In the genomic region with DNA sequence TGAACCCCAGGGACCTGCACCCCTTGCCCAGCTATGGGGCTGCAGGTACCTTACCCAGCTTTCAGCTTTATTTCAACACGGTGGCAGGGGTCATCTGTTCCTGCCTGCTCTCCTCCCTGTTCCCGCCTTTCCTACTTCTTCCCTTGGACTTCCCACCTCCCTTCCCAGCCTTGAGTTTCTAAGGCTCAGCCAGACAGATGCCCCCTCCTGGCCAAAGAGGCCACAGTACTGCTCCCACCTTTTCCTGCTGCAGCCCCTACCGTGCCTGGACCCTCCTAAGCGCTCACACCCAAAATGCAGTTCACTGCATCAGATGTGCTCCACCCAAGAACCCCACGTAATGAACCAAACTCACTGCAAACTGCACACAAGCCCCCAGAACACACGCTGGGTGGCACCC, we compare ENCODE assay signal across 14 cellular contexts. TPM values are rescaled to one million over a fixed set of nuclear protein-coding genes. Genes with fewer than 3 reads are reported as not detected.
DNase-seq lines count a peak whose midpoint lies in the region; ATAC-seq and TF ChIP-seq lines count a peak whose summit lies in the region.
"Had no signal": no experiment of that assay in that cellular context is flagged by ENCODE, and none has a peak within 500 bp of the region (broad histone marks: within the 10 kb centered on the region; RNA-seq: fewer than 3 reads in every experiment).

No MANE protein-coding gene starts in this region.

- no peak overlapping the region for H3K4me2 ChIP-seq in neural cell (ENCODE audit: low read length)

- H3K27me3 Mint-ChIP-seq in chondrocyte (ENCODE audit: low read depth): no peaks in the 10 kb centered on the region

- no peaks in the 10 kb centered on the region for H3K4me1 Mint-ChIP-seq in chondrocyte (ENCODE audit: low read depth)

- no peak overlapping the region for H3K9ac ChIP-seq in neural cell (ENCODE audit: low read length)
- H3K9ac ChIP-seq: parathyroid adenoma had no signal

- DNase-seq in G401 (ENCODE audit: low spot score): peak; percentile 23
- DNase-seq in chondrocyte (ENCODE audit: low spot score): no peak
- DNase-seq in stimulated activated CD8-positive, alpha-beta memory T cell treated with anti-CD3 and anti-CD28 coated beads, Interleukin-4, amount 100 ng/mL, for 48 hours: no peak
- DNase-seq in kidney glomerular epithelial cell (lab: John Stamatoyannopoulos, UW): no peak
- DNase-seq in NCI-H524 treated with DMSO at 0.1 percent for 48 hours (lab: John Stamatoyannopoulos, UW): no peak
- DNase-seq: amniotic stem cell, NCI-H69 had no signal

- H3K36me3 ChIP-seq in neural cell (ENCODE audit: insufficient read depth, low read length): peaks cover 4% of the 10 kb centered on the region

- no peak for ATAC-seq in GM21367 (IDR thresholded peaks at IDR 0.05; ENCODE audit: unreplicated experiment)

- no peak overlapping the region for H3K27ac ChIP-seq in neural cell (ENCODE audit: low read length)
- H3K27ac ChIP-seq: epithelial cell of prostate, parathyroid adenoma, suprapubic skin had no signal

- in situ Hi-C loops in G401 (cut with HindIII; ENCODE audit: low sequenced_read_pairs): no loop called here

- H4K20me1 ChIP-seq in neural cell (ENCODE audit: insufficient read depth): no peaks in the 10 kb centered on the region

- no peak overlapping the region for H2AFZ ChIP-seq in neural cell (ENCODE audit: low read depth, low read length)
- H2AFZ ChIP-seq: parathyroid adenoma had no signal

- no peaks in the 10 kb centered on the region for H3F3A ChIP-seq in neural cell (ENCODE audit: insufficient read depth, low read length, poor library complexity, severe bottlenecking)

- H3K9me3 ChIP-seq in neural cell (ENCODE audit: low read length): no peaks in the 10 kb centered on the region
- H3K9me3 ChIP-seq: suprapubic skin had no signal

- peak; percentile 36; the same call in 1 of the 2 replicates for TF ChIP-seq CTCF in LNCAP (IDR thresholded peaks at IDR 0.05)
- TF ChIP-seq CTCF in chondrocyte (IDR thresholded peaks at IDR 0.05): peak; percentile 67
- TF ChIP-seq CTCF in neural cell (IDR thresholded peaks at IDR 0.05; ENCODE audit: poor library complexity, severe bottlenecking): peak; percentile 40

- no peak overlapping the region for H3K4me3 ChIP-seq in neural cell (ENCODE audit: low read length)
- H3K4me3 ChIP-seq: suprapubic skin had no signal

- H3K27ac Mint-ChIP-seq in chondrocyte (ENCODE audit: unreplicated experiment): no peak overlapping the region

- no peaks in the 10 kb centered on the region for H3K27me3 ChIP-seq in neural cell (ENCODE audit: insufficient read depth, low read depth, low read length)
- H3K27me3 ChIP-seq: suprapubic skin had no signal

- no peaks in the 10 kb centered on the region for H3K9me3 Mint-ChIP-seq in chondrocyte (ENCODE audit: low read depth)

- H3K9me2 ChIP-seq in neural cell (ENCODE audit: insufficient read depth, low read length): no peaks in the 10 kb centered on the region

- no peaks in the 10 kb centered on the region for H3K79me2 ChIP-seq in neural cell (replicated peaks; ENCODE audit: insufficient read depth, low read length)
- H3K79me2 ChIP-seq: parathyroid adenoma had no signal

- H3K4me3 Mint-ChIP-seq in chondrocyte (ENCODE audit: unreplicated experiment): no peak overlapping the region

- TF ChIP-seq EP300 in neural cell (conservative IDR thresholded peaks at IDR 0.05; ENCODE audit: poor library complexity, severe bottlenecking): no peak

- peak; percentile 25 for TF ChIP-seq RAD21 in neural cell (conservative IDR thresholded peaks at IDR 0.05)

- peaks cover 27% of the 10 kb centered on the region for H3K36me3 Mint-ChIP-seq in chondrocyte (ENCODE audit: low read depth)

TF ChIP-seq in neural cell, 6 proteins besides CTCF, POLR2A, EP300 and RAD21:
- TF ChIP-seq SMC3 (conservative IDR thresholded peaks at IDR 0.05; ENCODE audit: poor library complexity): peak; percentile 42
- no peak for TF ChIP-seq REST (IDR thresholded peaks at IDR 0.05; ENCODE audit: borderline replicate concordance)

RNA-seq across cellular contexts. Expression of gene NOC2L, which starts 7.7 kb away (rescaled TPM):
- total RNA-seq in G401 (2014; rRNA removed; shearing (Covaris generic)): 193 and 221 TPM in 2 replicates
- total RNA-seq in chondrocyte: 50.6 to 63.8 TPM (median 52.0 TPM) in 3 replicates
- 77.2 and 78.2 TPM in 2 replicates for polyA plus RNA-seq in neural cell
- 70.8 and 77.2 TPM in 2 replicates for polyA minus RNA-seq in neural cell

RNA-seq across cellular contexts. Expression of gene KLHL17, which starts 9.0 kb away (rescaled TPM):
- 23.3 and 25.4 TPM in 2 replicates for total RNA-seq in G401 (2014; rRNA removed; shearing (Covaris generic))
- total RNA-seq in chondrocyte: 17.4 to 24.3 TPM (median 19.1 TPM) in 3 replicates
- polyA plus RNA-seq in neural cell: 52.3 and 64.2 TPM in 2 replicates
- polyA minus RNA-seq in neural cell: 9.5 and 14.9 TPM in 2 replicates

RNA-seq across cellular contexts. Expression of gene PLEKHN1, which starts 14.9 kb away (rescaled TPM):
- total RNA-seq in G401 (2014; rRNA removed; shearing (Covaris generic)): 4.3 and 5.5 TPM in 2 replicates
- total RNA-seq in chondrocyte: 0.17 to 0.73 TPM (median 0.38 TPM) in 3 replicates
- 0.28 and 1.1 TPM in 2 replicates for polyA plus RNA-seq in neural cell
- not detected in 2 replicates for polyA minus RNA-seq in neural cell

RNA-seq across cellular contexts. Expression of gene SAMD11, which starts 27.6 kb away (rescaled TPM):
- total RNA-seq in G401 (2014; rRNA removed; shearing (Covaris generic)): 398 and 434 TPM in 2 replicates
- total RNA-seq in chondrocyte: 3.1 to 73.8 TPM (median 3.4 TPM) in 3 replicates
- polyA plus RNA-seq in neural cell: 11.2 and 21.6 TPM in 2 replicates
- 3.6 and 6.1 TPM in 2 replicates for polyA minus RNA-seq in neural cell

RNA-seq across cellular contexts. Expression of gene PERM1, which starts 30.5 kb away (rescaled TPM):
- total RNA-seq in G401 (2014; rRNA removed; shearing (Covaris generic)): 0.17 TPM in 1 of 2 replicates, not detected in the other
- total RNA-seq in chondrocyte: 0.12 to 0.37 TPM (median 0.31 TPM) in 3 replicates
- polyA plus RNA-seq in neural cell: not detected in 2 replicates
- polyA minus RNA-seq in neural cell: not detected in 2 replicates
- total RNA-seq: Daoy had no signal
